3 cellular contexts compared by ENCODE assay signal in the genomic region with DNA sequence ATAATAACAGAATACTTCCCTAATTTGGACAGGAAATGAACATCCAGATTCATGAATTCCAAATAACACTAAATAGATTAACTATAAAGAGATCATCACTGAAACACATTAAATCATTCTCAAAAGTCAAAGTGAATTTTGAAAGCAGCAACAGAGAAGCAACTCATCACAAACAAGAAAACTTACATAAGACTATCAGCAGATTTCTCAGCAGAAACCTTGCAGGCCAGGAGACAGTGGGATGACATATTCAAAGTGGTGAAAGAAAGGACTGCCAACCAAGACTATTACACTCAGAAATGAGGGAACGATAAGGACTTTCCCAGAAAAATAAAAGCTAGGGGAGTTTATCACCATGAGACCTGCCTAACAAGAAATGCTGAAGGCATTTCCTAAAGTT.
A peak's percentile ranks its signal among the peaks of the same experiment; 100 is the strongest.
TF ChIP-seq lines count a peak whose summit lies in the region.

No MANE protein-coding gene starts in this region.

TF ChIP-seq in HepG2, 621 proteins besides CTCF, POLR2A, EP300 and RAD21:
- TF ChIP-seq FOSL1 (CRISPR knock-in tag; IDR thresholded peaks at IDR 0.05; ENCODE audit: borderline replicate concordance) (no peak), RBM22 (optimal IDR thresholded peaks at IDR 0.05; ENCODE audit: low read length) (peak; percentile 48), POLR2AphosphoS5 (IDR thresholded peaks at IDR 0.05; ENCODE audit: low read depth, low read length) (0 out of 2 replicates have a peak, but pooled peaks have one; percentile 0), ZNF317 (CRISPR knock-in tag; IDR thresholded peaks at IDR 0.05) (peak; percentile 99)
TF ChIP-seq in HepG2: peak in this region for 3.

TF ChIP-seq in WTC11, 78 proteins besides CTCF, POLR2A, EP300 and RAD21 (continued from another document):
- TF ChIP-seq ZNF317 (CRISPR knock-in tag; IDR thresholded peaks at IDR 0.05; ENCODE audit: borderline replicate concordance, low read depth) (peak; percentile 93), FOXP1 (CRISPR knock-in tag; IDR thresholded peaks at IDR 0.05; ENCODE audit: borderline replicate concordance) (no peak)
TF ChIP-seq in WTC11: peak in this region for 1.

TF ChIP-seq in K562, 482 proteins besides CTCF, POLR2A, EP300 and RAD21:
- TF ChIP-seq TRIM28 (IDR thresholded peaks at IDR 0.05) = 0 out of 2 replicates have a peak, but pooled peaks have one; percentile 7
- 0 out of 2 replicates have a peak, but pooled peaks have one; percentile 30 for TF ChIP-seq ZNF41 (CRISPR knock-in tag; conservative IDR thresholded peaks at IDR 0.05)
- TF ChIP-seq, protein P1, sequence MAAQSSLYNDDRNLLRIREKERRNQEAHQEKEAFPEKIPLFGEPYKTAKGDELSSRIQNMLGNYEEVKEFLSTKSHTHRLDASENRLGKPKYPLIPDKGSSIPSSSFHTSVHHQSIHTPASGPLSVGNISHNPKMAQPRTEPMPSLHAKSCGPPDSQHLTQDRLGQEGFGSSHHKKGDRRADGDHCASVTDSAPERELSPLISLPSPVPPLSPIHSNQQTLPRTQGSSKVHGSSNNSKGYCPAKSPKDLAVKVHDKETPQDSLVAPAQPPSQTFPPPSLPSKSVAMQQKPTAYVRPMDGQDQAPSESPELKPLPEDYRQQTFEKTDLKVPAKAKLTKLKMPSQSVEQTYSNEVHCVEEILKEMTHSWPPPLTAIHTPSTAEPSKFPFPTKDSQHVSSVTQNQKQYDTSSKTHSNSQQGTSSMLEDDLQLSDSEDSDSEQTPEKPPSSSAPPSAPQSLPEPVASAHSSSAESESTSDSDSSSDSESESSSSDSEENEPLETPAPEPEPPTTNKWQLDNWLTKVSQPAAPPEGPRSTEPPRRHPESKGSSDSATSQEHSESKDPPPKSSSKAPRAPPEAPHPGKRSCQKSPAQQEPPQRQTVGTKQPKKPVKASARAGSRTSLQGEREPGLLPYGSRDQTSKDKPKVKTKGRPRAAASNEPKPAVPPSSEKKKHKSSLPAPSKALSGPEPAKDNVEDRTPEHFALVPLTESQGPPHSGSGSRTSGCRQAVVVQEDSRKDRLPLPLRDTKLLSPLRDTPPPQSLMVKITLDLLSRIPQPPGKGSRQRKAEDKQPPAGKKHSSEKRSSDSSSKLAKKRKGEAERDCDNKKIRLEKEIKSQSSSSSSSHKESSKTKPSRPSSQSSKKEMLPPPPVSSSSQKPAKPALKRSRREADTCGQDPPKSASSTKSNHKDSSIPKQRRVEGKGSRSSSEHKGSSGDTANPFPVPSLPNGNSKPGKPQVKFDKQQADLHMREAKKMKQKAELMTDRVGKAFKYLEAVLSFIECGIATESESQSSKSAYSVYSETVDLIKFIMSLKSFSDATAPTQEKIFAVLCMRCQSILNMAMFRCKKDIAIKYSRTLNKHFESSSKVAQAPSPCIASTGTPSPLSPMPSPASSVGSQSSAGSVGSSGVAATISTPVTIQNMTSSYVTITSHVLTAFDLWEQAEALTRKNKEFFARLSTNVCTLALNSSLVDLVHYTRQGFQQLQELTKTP (IDR thresholded peaks at IDR 0.05; ENCODE audit: low read depth in 1 of 2, partially characterized antibody in 2 of 2) = no peak
TF ChIP-seq in K562: peak in this region for 2.
